Comparison of ENCODE assay signal across 15 cellular contexts in genomic region chr1:25468037-25468436, GRCh38. TPM values are rescaled to one million over a fixed set of nuclear protein-coding genes. Genes with fewer than 3 reads are reported as not detected.
A peak's percentile ranks its signal among the peaks of the same experiment; 100 is the strongest.
DNase-seq lines count a peak whose midpoint lies in the region; ATAC-seq and TF ChIP-seq lines count a peak whose summit lies in the region.
"Had no signal": no experiment of that assay in that cellular context is flagged by ENCODE, and none has a peak within 500 bp of the region (broad histone marks: within the 10 kb centered on the region; RNA-seq: fewer than 3 reads in every experiment).

No MANE protein-coding gene starts in this region.

- H3K4me3 ChIP-seq in testis = no peak overlapping the region
- H3K4me3 ChIP-seq: MG63, neural progenitor cell had no signal

- peaks cover 10% of the 10 kb centered on the region for H3K4me1 ChIP-seq in testis
- H3K4me1 ChIP-seq: neural progenitor cell had no signal

- no peaks in the 10 kb centered on the region for H3K36me3 ChIP-seq in testis (ENCODE audit: low read depth, missing control alignments)
- H3K36me3 ChIP-seq: neural progenitor cell had no signal

- TF ChIP-seq CTCF in testis (IDR thresholded peaks at IDR 0.05) = no peak

- no peaks in the 10 kb centered on the region for H3K27me3 Mint-ChIP-seq in activated naive CD8-positive, alpha-beta T cell
- H3K27me3 Mint-ChIP-seq: B cell had no signal

- H3K4me3 Mint-ChIP-seq in activated naive CD8-positive, alpha-beta T cell = peak overlapping the region; percentile 27
- H3K4me3 Mint-ChIP-seq: B cell, neural progenitor cell had no signal

- ATAC-seq in Right ventricle myocardium inferior (peak; percentile 90), left cardiac atrium (peak; percentile 90 to 95), GM21825 (IDR thresholded peaks at IDR 0.05; ENCODE audit: unreplicated experiment) (no peak)
- ATAC-seq: esophagus mucosa had no signal

- H3K36me3 Mint-ChIP-seq in activated naive CD8-positive, alpha-beta T cell = peaks cover 9% of the 10 kb centered on the region

- peaks cover 64% of the 10 kb centered on the region for H3K4me1 Mint-ChIP-seq in activated naive CD8-positive, alpha-beta T cell (ENCODE audit: low read depth)

- H3K27me3 ChIP-seq in testis = no peaks in the 10 kb centered on the region
- H3K27me3 ChIP-seq: MG63, neural progenitor cell had no signal

- no peaks in the 10 kb centered on the region for H3K9me3 ChIP-seq in testis
- H3K9me3 ChIP-seq: MG63 had no signal

- H3K9me3 Mint-ChIP-seq in activated naive CD8-positive, alpha-beta T cell (ENCODE audit: low read depth) = no peaks in the 10 kb centered on the region
- H3K9me3 Mint-ChIP-seq: neural progenitor cell had no signal

- peak overlapping the region; percentile 85 for H3K27ac Mint-ChIP-seq in activated naive CD8-positive, alpha-beta T cell
- H3K27ac Mint-ChIP-seq: B cell, neural progenitor cell had no signal

- intact Hi-C loops in Right ventricle myocardium inferior (cut with DNase I) (no loop called here), cardiac septum (cut with DNase I) (no loop called here), left cardiac atrium (cut with DNase I) (no loop called here), testis (cut with DNase I; ENCODE audit: low total_unique reads) (no loop called here)

- no peak for DNase-seq in Right ventricle myocardium inferior (ENCODE audit: missing footprints)
- no peak for DNase-seq in cardiac septum (ENCODE audit: low spot score)
- DNase-seq in left cardiac atrium = no peak
- peak; percentile 77 for DNase-seq in testis
- DNase-seq in GF-D8 (lab: John Stamatoyannopoulos, UW) = no peak
- no peak for DNase-seq in cerebellar cortex (ENCODE audit: low spot score)
- DNase-seq: cerebellar nuclear complex, MG63, RPMI8226 had no signal

- peak overlapping the region in 1 of 2 donors; percentile 71 for H3K27ac ChIP-seq in testis
- H3K27ac ChIP-seq: neural progenitor cell, VCaP had no signal

- no peak for TF ChIP-seq POLR2A in testis (IDR thresholded peaks at IDR 0.05)

RNA-seq across cellular contexts. Expression of gene MACO1, which starts 37.3 kb away (rescaled TPM):
- total RNA-seq in Right ventricle myocardium inferior (13.7 TPM), cardiac septum (10.3 TPM), left cardiac atrium (10 to 100 TPM; 15.1 to 16.4 TPM), testis (10 to 100 TPM; 22.1 to 25.4 TPM)
- 51.3 TPM for polyA plus RNA-seq in testis (ENCODE audit: insufficient read depth, low read depth, low replicate concordance)

RNA-seq across cellular contexts. Expression of gene RHCE, which starts 47.4 kb away (rescaled TPM):
- 1.7 TPM for total RNA-seq in Right ventricle myocardium inferior
- total RNA-seq in cardiac septum = 0.57 TPM
- under 1 TPM; 0.65 to 0.71 TPM for total RNA-seq in left cardiac atrium
- total RNA-seq in testis = 1 to 10 TPM; 3.9 to 4.2 TPM
- polyA plus RNA-seq in testis (ENCODE audit: insufficient read depth, low read depth, low replicate concordance) = 1.2 TPM
- total RNA-seq: B cell had no signal
